Comparison of ENCODE assay signal across 33 cellular contexts in the genomic region with DNA sequence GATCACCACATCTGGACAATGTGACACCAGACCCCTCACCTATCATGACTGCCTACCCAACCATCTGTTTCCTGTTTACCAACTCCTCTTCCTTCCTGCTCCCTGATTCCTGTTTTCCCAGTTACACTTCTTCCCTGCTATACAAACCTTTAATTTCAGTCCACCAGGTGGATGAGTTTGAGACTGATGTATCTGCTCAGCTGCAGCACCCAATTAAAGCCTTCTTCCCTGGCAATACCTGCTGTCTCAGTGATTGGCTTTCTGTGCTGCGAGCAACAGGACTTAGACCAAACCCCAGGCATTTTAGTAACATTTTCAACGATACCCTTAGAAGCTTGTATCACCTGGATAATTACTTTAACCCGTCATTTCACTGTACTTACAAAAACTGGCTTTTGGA.
"Had no signal": no experiment of that assay in that cellular context is flagged by ENCODE, and none has a peak within 500 bp of the region (broad histone marks: within the 10 kb centered on the region; RNA-seq: fewer than 3 reads in every experiment).

No MANE protein-coding gene starts in this region.

- ATAC-seq: activated CD8-positive, alpha-beta T cell treated with anti-CD3 and anti-CD28 coated beads, Interleukin-2, amount 10 ng/mL, durations not matched to agents 7 days and 5 days; activated naive CD8-positive, alpha-beta T cell treated with anti-CD3 and anti-CD28 coated beads, Interleukin-2, amount 50 U/mL, for 24 hours; activated T-cell treated with anti-CD3 and anti-CD28 coated beads, Interleukin-2, amount 50 U/mL, for 4 hours; activated T-cell treated with anti-CD3 and anti-CD28 coated beads, Interleukin-2, amount 50 U/mL, for 72 hours; activated T-helper 17 cell treated with anti-CD3 and anti-CD28 coated beads, Interleukin-2, amount 50 U/mL, for 72 hours had no signal

- H3K27me3 ChIP-seq: ascending aorta had no signal

- H3K36me3 Mint-ChIP-seq: activated naive CD4-positive, alpha-beta T cell treated with anti-CD3 and anti-CD28 coated beads, Interleukin-2, amount 10 ng/mL, durations not matched to agents 7 days and 5 days; brain had no signal

- H3K27me3 Mint-ChIP-seq: activated B cell treated with CpG ODN at 0.5 μM for 24 hours; activated CD4-positive, alpha-beta memory T cell treated with anti-CD3 and anti-CD28 coated beads, Interleukin-2, amount 10 ng/mL, durations not matched to agents 7 days and 5 days; activated CD4-positive, alpha-beta T cell treated with anti-CD3 and anti-CD28 coated beads, Interleukin-2, amount 10 ng/mL, durations not matched to agents 7 days and 5 days; activated naive CD4-positive, alpha-beta T cell treated with anti-CD3 and anti-CD28 coated beads, Interleukin-2, amount 10 ng/mL, durations not matched to agents 7 days and 5 days; brain had no signal

- H3K4me1 Mint-ChIP-seq: activated B cell treated with CpG ODN at 0.5 μM for 24 hours; activated CD4-positive, alpha-beta memory T cell treated with anti-CD3 and anti-CD28 coated beads, Interleukin-2, amount 10 ng/mL, durations not matched to agents 7 days and 5 days; activated CD4-positive, alpha-beta T cell treated with anti-CD3 and anti-CD28 coated beads, Interleukin-2, amount 10 ng/mL, durations not matched to agents 7 days and 5 days; activated naive CD4-positive, alpha-beta T cell treated with anti-CD3 and anti-CD28 coated beads, Interleukin-2, amount 10 ng/mL, durations not matched to agents 7 days and 5 days; activated naive CD4-positive, alpha-beta T cell treated with anti-CD3 and anti-CD28 coated beads, Interleukin-2, amount 50 U/mL, for 24 hours; activated naive CD8-positive, alpha-beta T cell treated with anti-CD3 and anti-CD28 coated beads, Interleukin-2, amount 10 ng/mL, durations not matched to agents 7 days and 5 days; activated naive CD8-positive, alpha-beta T cell treated with anti-CD3 and anti-CD28 coated beads, Interleukin-2, amount 50 U/mL, for 24 hours; activated T-helper 17 cell treated with anti-CD3 and anti-CD28 coated beads, Interleukin-2, amount 50 U/mL, for 72 hours had no signal

- H3K4me1 ChIP-seq: ascending aorta had no signal

- H3K36me3 ChIP-seq: ascending aorta had no signal

- DNase-seq: activated B cell treated with CpG ODN at 0.5 μM for 24 hours; activated CD4-positive, alpha-beta memory T cell treated with anti-CD3 and anti-CD28 coated beads, Interleukin-2, amount 10 ng/mL, durations not matched to agents 7 days and 5 days; activated CD4-positive, alpha-beta T cell treated with anti-CD3 and anti-CD28 coated beads for 48 hours; activated CD4-positive, alpha-beta T cell treated with anti-CD3 and anti-CD28 coated beads, Interleukin-2, amount 10 ng/mL, durations not matched to agents 7 days and 5 days; activated CD4-positive, alpha-beta T cell treated with anti-CD3 and anti-CD28 coated beads, Interleukin-2, amount 50 U/mL, for 48 hours; activated CD4-positive, CD25-positive, alpha-beta regulatory T cell treated with anti-CD3 and anti-CD28 coated beads, Interleukin-2, amount 50 U/mL, for 72 hours; activated CD8-positive, alpha-beta memory T cell treated with anti-CD3 and anti-CD28 coated beads, Interleukin-2, amount 50 U/mL, for 4 hours; activated CD8-positive, alpha-beta T cell treated with anti-CD3 and anti-CD28 coated beads, Interleukin-2, amount 10 ng/mL, durations not matched to agents 7 days and 5 days; activated gamma-delta T cell; activated naive CD4-positive, alpha-beta T cell treated with anti-CD3 and anti-CD28 coated beads, Interleukin-2, amount 10 ng/mL, durations not matched to agents 7 days and 5 days; activated naive CD4-positive, alpha-beta T cell treated with Interleukin-2 at 50 U/mL for 16 hours; activated naive CD8-positive, alpha-beta T cell treated with anti-CD3 and anti-CD28 coated beads, Interleukin-2, amount 10 ng/mL, durations not matched to agents 7 days and 5 days; activated naive CD8-positive, alpha-beta T cell treated with anti-CD3 and anti-CD28 coated beads, Interleukin-2, amount 50 U/mL, for 24 hours; activated T-cell treated with anti-CD3 and anti-CD28 coated beads for 4 hours; activated T-cell treated with anti-CD3 and anti-CD28 coated beads, Interleukin-2, amount 50 U/mL, for 1 hour; activated T-cell treated with anti-CD3 and anti-CD28 coated beads, Interleukin-2, amount 50 U/mL, for 4 hours; activated T-cell treated with anti-CD3 and anti-CD28 coated beads, Interleukin-2, amount 50 U/mL, for 72 hours; amygdala; anterior cingulate cortex; central memory CD4-positive, alpha-beta T cell; SW 1271; T-helper 1 cell; T-helper 2 cell; T-helper 9 cell had no signal

- H3K27ac Mint-ChIP-seq: activated B cell treated with CpG ODN at 0.5 μM for 24 hours; activated CD4-positive, alpha-beta memory T cell treated with anti-CD3 and anti-CD28 coated beads, Interleukin-2, amount 10 ng/mL, durations not matched to agents 7 days and 5 days; activated CD4-positive, alpha-beta T cell treated with anti-CD3 and anti-CD28 coated beads, Interleukin-2, amount 10 ng/mL, durations not matched to agents 7 days and 5 days; activated CD8-positive, alpha-beta T cell treated with anti-CD3 and anti-CD28 coated beads, Interleukin-2, amount 10 ng/mL, durations not matched to agents 7 days and 5 days; activated naive CD4-positive, alpha-beta T cell treated with anti-CD3 and anti-CD28 coated beads, Interleukin-2, amount 10 ng/mL, durations not matched to agents 7 days and 5 days; activated naive CD4-positive, alpha-beta T cell treated with anti-CD3 and anti-CD28 coated beads, Interleukin-2, amount 50 U/mL, for 24 hours; activated naive CD8-positive, alpha-beta T cell; activated naive CD8-positive, alpha-beta T cell treated with anti-CD3 and anti-CD28 coated beads, Interleukin-2, amount 10 ng/mL, durations not matched to agents 7 days and 5 days; activated naive CD8-positive, alpha-beta T cell treated with anti-CD3 and anti-CD28 coated beads, Interleukin-2, amount 50 U/mL, for 24 hours; activated T-cell treated with anti-CD3 and anti-CD28 coated beads, Interleukin-2, amount 50 U/mL, for 72 hours; activated T-helper 1 cell treated with anti-CD3 and anti-CD28 coated beads, Interleukin-12 subunit alpha, Interleukin-12 subunit beta, Interleukin-2, Interleukin-4 antibody, amounts not matched to agents 30 ng/mL and 10 ng/mL and 1 ng/mL, durations not matched to agents 14 hours and 24 hours and 36 hours; activated T-helper 17 cell treated with anti-CD3 and anti-CD28 coated beads, Interleukin-2, amount 50 U/mL, for 72 hours; brain; T-helper 1 cell treated with Interleukin-12 subunit alpha and Interleukin-12 subunit beta and Interleukin-4 antibody, amounts not matched to agents 30 μg/mL and 1 μg/mL, for 36 hours; T-helper 2 cell treated with Interferon-gamma antibody and Interleukin-4, amounts not matched to agents 5 μg/mL and 100 μg/mL, for 36 hours had no signal

- H3K4me3 ChIP-seq: ascending aorta had no signal

- H3K4me3 Mint-ChIP-seq: activated B cell treated with CpG ODN at 0.5 μM for 24 hours; activated CD4-positive, alpha-beta memory T cell treated with anti-CD3 and anti-CD28 coated beads, Interleukin-2, amount 10 ng/mL, durations not matched to agents 7 days and 5 days; activated CD4-positive, alpha-beta T cell treated with anti-CD3 and anti-CD28 coated beads, Interleukin-2, amount 10 ng/mL, durations not matched to agents 7 days and 5 days; activated CD8-positive, alpha-beta T cell treated with anti-CD3 and anti-CD28 coated beads, Interleukin-2, amount 10 ng/mL, durations not matched to agents 7 days and 5 days; activated naive CD4-positive, alpha-beta T cell treated with anti-CD3 and anti-CD28 coated beads, Interleukin-2, amount 10 ng/mL, durations not matched to agents 7 days and 5 days; activated naive CD4-positive, alpha-beta T cell treated with anti-CD3 and anti-CD28 coated beads, Interleukin-2, amount 50 U/mL, for 24 hours; activated naive CD8-positive, alpha-beta T cell; activated naive CD8-positive, alpha-beta T cell treated with anti-CD3 and anti-CD28 coated beads, Interleukin-2, amount 10 ng/mL, durations not matched to agents 7 days and 5 days; activated naive CD8-positive, alpha-beta T cell treated with anti-CD3 and anti-CD28 coated beads, Interleukin-2, amount 50 U/mL, for 24 hours; activated T-cell treated with anti-CD3 and anti-CD28 coated beads, Interleukin-2, amount 50 U/mL, for 4 hours; activated T-cell treated with anti-CD3 and anti-CD28 coated beads, Interleukin-2, amount 50 U/mL, for 72 hours; activated T-helper 1 cell treated with anti-CD3 and anti-CD28 coated beads, Interleukin-12 subunit alpha, Interleukin-12 subunit beta, Interleukin-2, Interleukin-4 antibody, amounts not matched to agents 30 ng/mL and 10 ng/mL and 1 ng/mL, durations not matched to agents 14 hours and 24 hours and 36 hours; activated T-helper 17 cell treated with anti-CD3 and anti-CD28 coated beads, Interleukin-2, amount 50 U/mL, for 72 hours; brain; T-helper 1 cell treated with Interleukin-12 subunit alpha and Interleukin-12 subunit beta and Interleukin-4 antibody, amounts not matched to agents 30 μg/mL and 1 μg/mL, for 36 hours; T-helper 2 cell treated with Interferon-gamma antibody and Interleukin-4, amounts not matched to agents 5 μg/mL and 100 μg/mL, for 36 hours had no signal

- H3K27ac ChIP-seq: ascending aorta, VCaP had no signal
